21 cellular contexts compared by ENCODE assay signal in genomic region chr11:117439256-117439655, GRCh38.
"Had no signal": no experiment of that assay in that cellular context is flagged by ENCODE, and none has a peak within 500 bp of the region (broad histone marks: within the 10 kb centered on the region; RNA-seq: fewer than 3 reads in every experiment).

No MANE protein-coding gene starts in this region.

- ATAC-seq: effector memory CD8-positive, alpha-beta T cell; gastroesophageal sphincter; left lung had no signal

- H3K27me3 ChIP-seq: right atrium auricular region, sigmoid colon had no signal

- H3K9me3 ChIP-seq: esophagus muscularis mucosa, gastroesophageal sphincter, left lung, neutrophil, right atrium auricular region, sigmoid colon, stomach, thoracic aorta, transverse colon had no signal

- H3K36me3 ChIP-seq: left lung, neutrophil, right atrium auricular region, thoracic aorta, transverse colon had no signal

- FAIRE-seq: colon had no signal

- H3K4me3 ChIP-seq: esophagus muscularis mucosa, gastroesophageal sphincter, left lung, right atrium auricular region, sigmoid colon, skin epidermis, stomach, thoracic aorta, transverse colon had no signal

- H3K27ac ChIP-seq: epithelial cell of prostate, esophagus muscularis mucosa, gastroesophageal sphincter, left lung, neutrophil, right atrium auricular region, sigmoid colon, skin epidermis, stomach, thoracic aorta, transverse colon had no signal

- H3K4me1 ChIP-seq: transverse colon had no signal

- DNase-seq: effector memory CD8-positive, alpha-beta T cell; foreskin fibroblast; glutamatergic neuron; islet precursor cell; left lung; mesendoderm; naive B cell; sigmoid colon; stimulated activated CD4-positive, alpha-beta T cell treated with anti-CD3 and anti-CD28 coated beads, Interleukin-12 subunit alpha, Interleukin-12 subunit beta, amount 100 ng/mL, for 4 hours; stimulated activated naive CD4-positive, alpha-beta T cell; stomach; substantia nigra; transverse colon had no signal
